In genomic region chr6:30691208-30691872, GRCh38 we compare ENCODE assay signal across 8 cellular contexts. TPM values are rescaled to one million over a fixed set of nuclear protein-coding genes. Genes with fewer than 3 reads are reported as not detected.
DNase-seq lines count a peak whose midpoint lies in the region; ATAC-seq and TF ChIP-seq lines count a peak whose summit lies in the region.

No MANE protein-coding gene starts in this region.

- H3K4me2 ChIP-seq in neural cell (ENCODE audit: low read length), result peak overlapping the region; percentile 70

- no peaks in the 10 kb centered on the region for H3K36me3 ChIP-seq in CD8-positive, alpha-beta T cell (ENCODE audit: insufficient read depth, low read length)
- H3K36me3 ChIP-seq in neural cell (ENCODE audit: insufficient read depth, low read length), result no peaks in the 10 kb centered on the region

- peaks cover 35% of the 10 kb centered on the region for H3K79me2 ChIP-seq in neural cell (replicated peaks; ENCODE audit: insufficient read depth, low read length)

- no peaks in the 10 kb centered on the region for H3K9me3 Mint-ChIP-seq in CD8-positive, alpha-beta T cell

- POLR2A ChIA-PET in CD8-positive, alpha-beta T cell (lab: Charles Lee), result interaction anchor here (0.7 to 3.4 kb wide), 6 partner anchors 10 to 76 kb away, joined by 3 to 15 read pairs (median 4); partner anchors contain the start of genes DHX16 and MDC1

- H3K4me3 Mint-ChIP-seq in CD8-positive, alpha-beta T cell, result peak overlapping the region; percentile 87

- peak overlapping the region; percentile 43 for H3K4me3 ChIP-seq in CD8-positive, alpha-beta T cell (ENCODE audit: low read depth, low read length)
- H3K4me3 ChIP-seq in NB4 (ENCODE audit: low read depth, low read length) (peak overlapping the region; percentile 61), neural cell (ENCODE audit: low read length) (peak overlapping the region; percentile 77)

- H3K27ac ChIP-seq in CD8-positive, alpha-beta T cell (ENCODE audit: low read depth, low read length), result peak overlapping the region; percentile 13
- peak overlapping the region; percentile 92 for H3K27ac ChIP-seq in neural cell (ENCODE audit: low read length)

- intact Hi-C loops in CD8-positive, alpha-beta T cell (cut with DNase I, micrococcal nuclease), result loop anchor here in 1 of 2 experiments (1.0 kb wide), 1 partner anchor 26 kb away; the partner anchor contains the start of gene MDC1

- TF ChIP-seq POLR2A in NB4 (IDR thresholded peaks at IDR 0.05; ENCODE audit: extremely low read depth, insufficient read length), result no peak

- peak overlapping the region; percentile 75 for H2AFZ ChIP-seq in neural cell (ENCODE audit: low read depth, low read length)

- no peaks in the 10 kb centered on the region for H3K27me3 Mint-ChIP-seq in CD8-positive, alpha-beta T cell (ENCODE audit: low read depth)

- no peaks in the 10 kb centered on the region for H3K27me3 ChIP-seq in CD8-positive, alpha-beta T cell (ENCODE audit: insufficient read depth, low read length)
- no peaks in the 10 kb centered on the region for H3K27me3 ChIP-seq in neural cell (ENCODE audit: insufficient read depth, low read depth, low read length)

- DNase-seq in CD8-positive, alpha-beta T cell, result no peak
- no peak for DNase-seq in NB4 (ENCODE audit: low read depth)
- DNase-seq in dermis blood vessel endothelial cell, result peak; percentile 9
- no peak for DNase-seq in NCI-H510A (lab: John Stamatoyannopoulos, UW)

- H3K9me3 ChIP-seq in CD8-positive, alpha-beta T cell (ENCODE audit: low read length), result no peaks in the 10 kb centered on the region
- no peaks in the 10 kb centered on the region for H3K9me3 ChIP-seq in neural cell (ENCODE audit: low read length)

- H3K4me1 ChIP-seq in CD8-positive, alpha-beta T cell (ENCODE audit: insufficient read depth, low read length), result peaks cover 31% of the 10 kb centered on the region

- peak overlapping the region; percentile 87 for H3K9ac ChIP-seq in neural cell (ENCODE audit: low read length)

- no peak for TF ChIP-seq RAD21 in neural cell (conservative IDR thresholded peaks at IDR 0.05)

- peak overlapping the region; percentile 70 for H3K27ac Mint-ChIP-seq in CD8-positive, alpha-beta T cell

- peaks cover 42% of the 10 kb centered on the region for H3K4me1 Mint-ChIP-seq in CD8-positive, alpha-beta T cell (ENCODE audit: low read depth)

- CTCF ChIA-PET in CD8-positive, alpha-beta T cell (lab: Charles Lee), result interaction anchor here (1.0 to 6.7 kb wide), 9 partner anchors 8 to 40 kb away, joined by 3 to 39 read pairs (median 3); no protein-coding TSS in a partner anchor

- no peaks in the 10 kb centered on the region for H4K20me1 ChIP-seq in neural cell (ENCODE audit: insufficient read depth)

- no peaks in the 10 kb centered on the region for H3F3A ChIP-seq in neural cell (ENCODE audit: insufficient read depth, low read length, poor library complexity, severe bottlenecking)

- ATAC-seq in CD8-positive, alpha-beta T cell, result no peak
- ATAC-seq in GM19467 (IDR thresholded peaks at IDR 0.05; ENCODE audit: unreplicated experiment) (no peak), HG03521 (IDR thresholded peaks at IDR 0.05; ENCODE audit: unreplicated experiment) (no peak), HG02884 (IDR thresholded peaks at IDR 0.05; ENCODE audit: unreplicated experiment) (no peak)

- H3K9me2 ChIP-seq in neural cell (ENCODE audit: insufficient read depth, low read length), result no peaks in the 10 kb centered on the region

- TF ChIP-seq CTCF in CD8-positive, alpha-beta T cell (IDR thresholded peaks at IDR 0.05), result no peak
- TF ChIP-seq CTCF in NB4 (IDR thresholded peaks at IDR 0.05; ENCODE audit: low read depth, low read length) (no peak), neural cell (IDR thresholded peaks at IDR 0.05; ENCODE audit: poor library complexity, severe bottlenecking) (no peak)

- H3K36me3 Mint-ChIP-seq in CD8-positive, alpha-beta T cell, result peaks cover 5% of the 10 kb centered on the region

- no peak for TF ChIP-seq EP300 in neural cell (conservative IDR thresholded peaks at IDR 0.05; ENCODE audit: poor library complexity, severe bottlenecking)

TF ChIP-seq in neural cell, 6 proteins besides CTCF, POLR2A, EP300 and RAD21:
- no peak for TF ChIP-seq MXI1 (conservative IDR thresholded peaks at IDR 0.05; ENCODE audit: poor library complexity, severe bottlenecking)
TF ChIP-seq in neural cell: peak in this region for 0.

RNA-seq across cellular contexts. Expression of gene NRM, which starts 0.6 kb away (rescaled TPM):
- 1 to 10 TPM; 1.5 to 2.0 TPM for total RNA-seq in CD8-positive, alpha-beta T cell
- total RNA-seq in dermis blood vessel endothelial cell, result 3.1 and 4.6 TPM in 2 replicates
- polyA plus RNA-seq in neural cell, result 7.1 and 7.5 TPM in 2 replicates
- polyA minus RNA-seq in neural cell, result 5.8 and 6.9 TPM in 2 replicates

RNA-seq across cellular contexts. Expression of gene PPP1R18, which starts 4.9 kb away (rescaled TPM):
- 10 to 100 TPM; 24.1 to 26.0 TPM for total RNA-seq in CD8-positive, alpha-beta T cell
- 41.7 and 64.8 TPM in 2 replicates for total RNA-seq in dermis blood vessel endothelial cell
- 50.6 and 55.1 TPM in 2 replicates for polyA plus RNA-seq in neural cell
- 71.9 and 76.2 TPM in 2 replicates for polyA minus RNA-seq in neural cell

RNA-seq across cellular contexts. Expression of gene DHX16, which starts 18.5 kb away (rescaled TPM):
- total RNA-seq in CD8-positive, alpha-beta T cell, result 10 to 100 TPM; 15.8 to 17.9 TPM
- total RNA-seq in dermis blood vessel endothelial cell, result 39.3 and 52.6 TPM in 2 replicates
- 29.1 and 31.9 TPM in 2 replicates for polyA plus RNA-seq in neural cell
- 25.1 and 25.6 TPM in 2 replicates for polyA minus RNA-seq in neural cell

RNA-seq across cellular contexts. Expression of gene MDC1, which starts 25.7 kb away (rescaled TPM):
- total RNA-seq in CD8-positive, alpha-beta T cell, result 10 to 100 TPM; 38.9 to 48.8 TPM
- 6.3 and 12.5 TPM in 2 replicates for total RNA-seq in dermis blood vessel endothelial cell
- 4.3 and 8.1 TPM in 2 replicates for polyA plus RNA-seq in neural cell
- polyA minus RNA-seq in neural cell, result 9.3 and 10.5 TPM in 2 replicates

RNA-seq across cellular contexts. Expression of gene TUBB, which starts 28.8 kb away (rescaled TPM):
- total RNA-seq in CD8-positive, alpha-beta T cell, result 10 to 100 TPM; 61.3 to 63.1 TPM
- total RNA-seq in dermis blood vessel endothelial cell, result 301 and 692 TPM in 2 replicates
- polyA plus RNA-seq in neural cell, result 711 and 792 TPM in 2 replicates
- 773 and 794 TPM in 2 replicates for polyA minus RNA-seq in neural cell
